ENCODE assay signal across 11 cellular contexts in genomic region chr21:43332872-43333300, GRCh38.
DNase-seq lines count a peak whose midpoint lies in the region; ATAC-seq, FAIRE-seq and TF ChIP-seq lines count a peak whose summit lies in the region.
"Had no signal": no experiment of that assay in that cellular context is flagged by ENCODE, and none has a peak within 500 bp of the region (broad histone marks: within the 10 kb centered on the region; RNA-seq: fewer than 3 reads in every experiment).

No MANE protein-coding gene starts in this region.

- no peaks in the 10 kb centered on the region for H3K79me2 ChIP-seq in HepG2 (ENCODE audit: insufficient read depth, low read length)

- H3K36me3 ChIP-seq in HUES6 (ENCODE audit: control insufficient read depth, insufficient read depth, low read length) = no peaks in the 10 kb centered on the region
- no peaks in the 10 kb centered on the region for H3K36me3 ChIP-seq in HepG2 (replicated peaks in 1 of 2; ENCODE audit: control insufficient read depth in 1 of 2, insufficient read depth in 2 of 2, low read length in 2 of 2)
- H3K36me3 ChIP-seq in WERI-Rb-1 = no peaks in the 10 kb centered on the region

- 0 out of 2 replicates have a peak, but pooled peaks cover 3% of the 10 kb centered on the region for H3K27me3 ChIP-seq in HUES6 (ENCODE audit: control insufficient read depth, insufficient read depth, low read length)
- H3K27me3 ChIP-seq in HepG2 (ENCODE audit: control insufficient read depth in 1 of 2, insufficient read depth in 2 of 2, low read length in 2 of 2) = peaks cover 0 to 27% of the 10 kb centered on the region in 2 experiments; a peak in 3 of 5 replicates
- no peaks in the 10 kb centered on the region for H3K27me3 ChIP-seq in WERI-Rb-1 (ENCODE audit: insufficient read depth, low read depth, severe bottlenecking)

- no peak overlapping the region for H3K27ac Mint-ChIP-seq in activated CD4-positive, alpha-beta T cell treated with anti-CD3 and anti-CD28 coated beads, Interleukin-2, amount 10 ng/mL, durations not matched to agents 7 days and 5 days
- H3K27ac Mint-ChIP-seq: memory B cell had no signal

- H3K9ac ChIP-seq in HUES6 (ENCODE audit: low read length) (peak overlapping the region; percentile 49), HepG2 (ENCODE audit: insufficient read depth, low read depth, low read length) (peak overlapping the region; percentile 45; the same call in 1 of the 2 replicates)
- H3K9ac ChIP-seq: KMS-11 had no signal

- H3K4me1 ChIP-seq in HUES6 (ENCODE audit: control insufficient read depth, insufficient read depth, low read length) (peaks cover 17% of the 10 kb centered on the region), HepG2 (ENCODE audit: insufficient read depth, low read length) (peaks cover 51% of the 10 kb centered on the region)

- CTCF ChIA-PET in HepG2 (lab: Yijun Ruan, JAX; ENCODE audit: low intra/inter-chr PET ratio, low total read pairs) = no interaction called here
- CTCF ChIA-PET in activated CD4-positive, alpha-beta T cell treated with anti-CD3 and anti-CD28 coated beads, Interleukin-2, amount 10 ng/mL, durations not matched to agents 7 days and 5 days (lab: Charles Lee) = no interaction called here

- in situ Hi-C loops in HepG2 (cut with HindIII; ENCODE audit: extremely low pct_ligation_motif_present, low pct_unique_long_range_greater_than_20kb) = loop anchor here (5.0 kb wide), 1 partner anchor 46 kb away; no protein-coding TSS in a partner anchor

- DNase-seq in choroid plexus epithelial cell (ENCODE audit: low read depth) = peak; percentile 59
- no peak for DNase-seq in HepG2 (ENCODE audit: low spot score)
- DNase-seq in substantia nigra (lab: John Stamatoyannopoulos, UW) = no peak
- no peak for DNase-seq in activated CD4-positive, alpha-beta T cell treated with anti-CD3 and anti-CD28 coated beads, Interleukin-2, amount 10 ng/mL, durations not matched to agents 7 days and 5 days
- DNase-seq in WERI-Rb-1 = no peak
- no peak for DNase-seq in stimulated activated naive CD4-positive, alpha-beta T cell (lab: John Stamatoyannopoulos, UW)
- DNase-seq: stimulated activated CD4-positive, alpha-beta T cell treated with anti-CD3 and anti-CD28 coated beads, Interleukin-4, amount 100 ng/mL, for 24 hours had no signal

- H3K4me3 ChIP-seq in HUES6 (ENCODE audit: low read depth, low read length) = peak overlapping the region; percentile 27; the same call in 1 of the 2 replicates
- H3K4me3 ChIP-seq in choroid plexus epithelial cell (ENCODE audit: low read depth, low read length) = peak overlapping the region; percentile 16
- peak overlapping the region; percentile 36 to 63 (median 40) for H3K4me3 ChIP-seq in HepG2 (replicated peaks in 1 of 3; ENCODE audit: insufficient read depth in 1 of 3, low read depth in 2 of 3, low read length in 3 of 3)
- no peak overlapping the region for H3K4me3 ChIP-seq in WERI-Rb-1 (ENCODE audit: low read depth, low read length)

- H3K27ac ChIP-seq in HUES6 (ENCODE audit: low read depth, low read length) (peak overlapping the region; percentile 36; the same call in 1 of the 2 replicates), HepG2 (ENCODE audit: extremely low read length, insufficient read depth, low read length) (peak overlapping the region; percentile 12), substantia nigra (ENCODE audit: low read depth, low read length, poor library complexity, severe bottlenecking) (peak overlapping the region; percentile 2), WERI-Rb-1 (no peak overlapping the region)
- H3K27ac ChIP-seq: KMS-11 had no signal

- H3K9me3 Mint-ChIP-seq in activated CD4-positive, alpha-beta T cell treated with anti-CD3 and anti-CD28 coated beads, Interleukin-2, amount 10 ng/mL, durations not matched to agents 7 days and 5 days = peaks cover 9% of the 10 kb centered on the region

- ATAC-seq in HepG2 = peak; percentile 53
- no peak for ATAC-seq in activated CD4-positive, CD25-positive, alpha-beta regulatory T cell treated with anti-CD3 and anti-CD28 coated beads, Interleukin-2, amount 50 U/mL, for 24 hours

- TF ChIP-seq RAD21 in HepG2 (CRISPR knock-in tag; IDR thresholded peaks at IDR 0.05) = no peak

- no peak for TF ChIP-seq POLR2A in HepG2 (IDR thresholded peaks at IDR 0.05; ENCODE audit: insufficient read depth in 1 of 2, low read depth in 2 of 2, low read length in 2 of 2)

- no peaks in the 10 kb centered on the region for H4K20me1 ChIP-seq in HepG2 (ENCODE audit: insufficient read depth, low read length)

- H3K27me3 Mint-ChIP-seq in activated CD4-positive, alpha-beta T cell treated with anti-CD3 and anti-CD28 coated beads, Interleukin-2, amount 10 ng/mL, durations not matched to agents 7 days and 5 days = no peaks in the 10 kb centered on the region

- 0% methylated on average over 3 of the region's 17 CpGs for WGBS in HepG2 (ENCODE audit: low lambda C conversion rate)

- TF ChIP-seq CTCF in choroid plexus epithelial cell (conservative IDR thresholded peaks at IDR 0.05; ENCODE audit: low read depth, low read length) = no peak
- TF ChIP-seq CTCF in HepG2 (CRISPR knock-in tag; IDR thresholded peaks at IDR 0.05) = no peak
- no peak for TF ChIP-seq CTCF in WERI-Rb-1 (IDR thresholded peaks at IDR 0.05; ENCODE audit: low read depth, low read length)

- no peak for FAIRE-seq in HepG2 (lab: Jason Lieb, UNC)

- no TSS peak for BruUV-seq in HepG2 (replicated peaks; lab: Mats Ljungman, UMichigan)

- no peak overlapping the region for H3K4me3 Mint-ChIP-seq in activated CD4-positive, alpha-beta T cell treated with anti-CD3 and anti-CD28 coated beads, Interleukin-2, amount 10 ng/mL, durations not matched to agents 7 days and 5 days
- H3K4me3 Mint-ChIP-seq: memory B cell had no signal

- H3K4me2 ChIP-seq in HepG2 (ENCODE audit: low read depth, low read length) = peak overlapping the region; percentile 90
- H3K4me2 ChIP-seq: KMS-11 had no signal

- TF ChIP-seq EP300 in HepG2 (IDR thresholded peaks at IDR 0.05; ENCODE audit: low read depth in 2 of 2, low read length in 2 of 2) (no peak), HepG2 (CRISPR knock-in tag; IDR thresholded peaks at IDR 0.05; ENCODE audit: borderline replicate concordance) (no peak)

- intact Hi-C loops in HepG2 (cut with micrococcal nuclease; ENCODE audit: unreplicated experiment) = no loop called here

- POLR2A ChIA-PET in HepG2 (lab: Yijun Ruan, JAX) = interaction anchor here (1.7 to 2.2 kb wide), 4 partner anchors 10 to 277 kb away, joined by 3 to 13 read pairs (median 9); no protein-coding TSS in a partner anchor
- POLR2A ChIA-PET in activated CD4-positive, alpha-beta T cell treated with anti-CD3 and anti-CD28 coated beads, Interleukin-2, amount 10 ng/mL, durations not matched to agents 7 days and 5 days (lab: Charles Lee) = no interaction called here

- H3K9me3 ChIP-seq in HUES6 (ENCODE audit: control insufficient read depth, insufficient read depth, low read depth, low read length) = peaks cover 7% of the 10 kb centered on the region; the same call in 1 of the 2 replicates
- no peaks in the 10 kb centered on the region for H3K9me3 ChIP-seq in HepG2 (ENCODE audit: low read length)
- peaks cover 4% of the 10 kb centered on the region for H3K9me3 ChIP-seq in WERI-Rb-1 (ENCODE audit: severe bottlenecking)

- peaks cover 1% of the 10 kb centered on the region for H3K4me1 Mint-ChIP-seq in activated CD4-positive, alpha-beta T cell treated with anti-CD3 and anti-CD28 coated beads, Interleukin-2, amount 10 ng/mL, durations not matched to agents 7 days and 5 days

- H2AFZ ChIP-seq in HepG2 (ENCODE audit: low read length) = no peak overlapping the region

- H3K36me3 Mint-ChIP-seq in activated CD4-positive, alpha-beta T cell treated with anti-CD3 and anti-CD28 coated beads, Interleukin-2, amount 10 ng/mL, durations not matched to agents 7 days and 5 days (ENCODE audit: low read depth) = peaks cover 8% of the 10 kb centered on the region

TF ChIP-seq in HepG2, 621 proteins besides CTCF, POLR2A, EP300 and RAD21:
- 0 out of 2 replicates have a peak, but pooled peaks have one; percentile 2 for TF ChIP-seq FOXO1 (CRISPR knock-in tag; IDR thresholded peaks at IDR 0.05)
- no peak for TF ChIP-seq ZNF768 (CRISPR knock-in tag; IDR thresholded peaks at IDR 0.05)
